8 cellular contexts compared by ENCODE assay signal in the genomic region with DNA sequence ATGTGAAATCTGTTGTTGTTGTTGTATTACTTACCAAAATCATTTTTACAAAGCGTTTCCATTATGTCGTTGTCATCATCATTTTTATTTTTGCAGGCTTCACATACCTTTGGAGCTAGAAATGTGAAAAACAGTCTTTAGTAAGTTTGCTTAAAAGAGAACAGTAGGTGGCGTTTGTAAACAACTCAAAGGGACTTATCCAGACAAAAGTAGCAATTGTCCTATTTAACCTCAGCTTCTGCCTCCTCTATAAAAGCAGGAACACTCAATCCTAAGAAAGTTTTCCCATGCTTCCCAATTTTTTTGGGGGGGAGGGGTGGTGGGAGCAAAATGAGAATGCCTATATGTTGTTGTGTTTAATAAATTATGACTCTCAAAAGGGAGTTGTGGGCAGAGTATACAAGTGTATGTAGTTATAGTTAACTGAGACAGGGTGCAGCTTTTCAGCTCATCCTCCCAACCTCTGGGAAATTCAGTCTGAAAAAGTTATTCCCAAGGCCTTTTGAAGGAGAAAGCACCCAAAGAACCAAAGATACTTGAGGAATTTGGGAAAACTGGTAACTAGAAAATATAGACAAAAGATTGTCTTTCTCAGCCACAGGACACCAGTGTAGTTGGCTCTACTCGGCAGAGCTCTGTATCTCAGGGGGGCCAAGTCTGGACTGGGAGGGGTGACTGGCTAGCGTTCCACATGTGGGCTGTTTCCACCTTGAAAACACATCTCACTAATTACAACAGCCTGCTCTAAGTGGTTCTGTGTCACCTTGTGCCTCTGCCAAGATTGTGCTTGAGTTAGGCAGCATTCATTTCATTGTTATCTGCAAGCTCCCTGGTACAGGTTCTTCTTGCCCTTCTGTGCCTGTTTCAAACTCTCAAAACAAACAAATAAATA. TPM values are rescaled to one million over a fixed set of nuclear protein-coding genes. Genes with fewer than 3 reads are reported as not detected.
DNase-seq lines count a peak whose midpoint lies in the region; ATAC-seq and TF ChIP-seq lines count a peak whose summit lies in the region.

No MANE protein-coding gene starts in this region.

- TF ChIP-seq POLR2A in right lobe of liver (IDR thresholded peaks at IDR 0.05), result no peak

- DNase-seq in Caki2 (ENCODE audit: low read depth) (peak; percentile 36), amniotic epithelial cell (ENCODE audit: low read depth) (peak; percentile 19), right lobe of liver (no peak), DMS79 (lab: John Stamatoyannopoulos, UW) (no peak), middle frontal gyrus (ENCODE audit: extremely low spot score, low spot score) (no peak), NCI-H146 treated with DMSO at 0.1 percent for 48 hours (lab: John Stamatoyannopoulos, UW; ENCODE audit: unreplicated experiment) (no peak)
- DNase-seq in stimulated activated CD8-positive, alpha-beta memory T cell treated with anti-CD3 and anti-CD28 coated beads, Interleukin-4, amount 100 ng/mL, for 48 hours, result no peak

- H3K9ac ChIP-seq in HUES64 (ENCODE audit: low read depth, low read length), result peak overlapping the region; percentile 95; the same call in 1 of the 2 replicates

- peak; percentile 66 to 75 (median 70) for ATAC-seq in right lobe of liver

- intact Hi-C loops in right lobe of liver (cut with DNase I), result no loop called here

- WGBS in HUES64, result 4% methylated on average over 3 of the region's 5 CpGs
- under 1% methylated on average over 4 of the region's 5 CpGs for WGBS in right lobe of liver (ENCODE audit: insufficient coverage, low coverage, low lambda C conversion rate, missing lambda C conversion rate)

- H3K4me1 ChIP-seq in HUES64 (ENCODE audit: insufficient read depth, low read length), result peaks cover 40% of the 10 kb centered on the region
- H3K4me1 ChIP-seq in right lobe of liver, result peaks cover 0 to 12% (median 0%) of the 10 kb centered on the region in 4 donors

- peak; percentile 35 to 52 (median 52) for TF ChIP-seq CTCF in right lobe of liver (IDR thresholded peaks at IDR 0.05)

- H3K27me3 ChIP-seq in HUES64 (ENCODE audit: insufficient read depth, low read length), result peaks cover 3% of the 10 kb centered on the region; the same call in 1 of the 2 replicates
- peaks cover 12 to 39% of the 10 kb centered on the region in 2 donors for H3K27me3 ChIP-seq in right lobe of liver

- H3K36me3 ChIP-seq in HUES64 (ENCODE audit: insufficient read depth, low read length), result peaks cover 50% of the 10 kb centered on the region
- H3K36me3 ChIP-seq in right lobe of liver, result no peaks in the 10 kb centered on the region

- H3K27ac ChIP-seq in HUES64 (ENCODE audit: low read depth, low read length) (peak overlapping the region; percentile 57; the same call in 1 of the 2 replicates), right lobe of liver (no peak overlapping the region)

- H3K9me3 ChIP-seq in HUES64 (ENCODE audit: insufficient read depth, low read depth, low read length) (no peaks in the 10 kb centered on the region), right lobe of liver (no peaks in the 10 kb centered on the region)

- H3K4me3 ChIP-seq in HUES64 (ENCODE audit: low read length) (peak overlapping the region; percentile 80), right lobe of liver (no peak overlapping the region)

- in situ Hi-C loops in Caki2 (cut with HindIII; ENCODE audit: low pct_unique_long_range_greater_than_20kb, low sequenced_read_pairs), result no loop called here

RNA-seq across cellular contexts. Expression of gene SFRP2, which starts 2.8 kb away (rescaled TPM):
- total RNA-seq in Caki2 (2014; rRNA removed; shearing (Covaris generic); ENCODE audit: low replicate concordance), result not detected in 2 replicates
- 287 TPM for polyA plus RNA-seq in HUES64 (2013, experiment 1 of 2)
- polyA plus RNA-seq in HUES64 (2013, experiment 2 of 2), result 333 TPM
- total RNA-seq in right lobe of liver, result not detected

RNA-seq across cellular contexts. Expression of gene RNF175, which starts 26.3 kb away (rescaled TPM):
- total RNA-seq in Caki2 (2014; rRNA removed; shearing (Covaris generic); ENCODE audit: low replicate concordance), result not detected in 2 replicates
- 5.9 TPM for polyA plus RNA-seq in HUES64 (2013, experiment 1 of 2)
- polyA plus RNA-seq in HUES64 (2013, experiment 2 of 2), result 10.3 TPM
- total RNA-seq in right lobe of liver, result under 1 TPM in 1 of 6 experiments, not detected in 5; 0.20 TPM

Comparison
In these comparisons a context has a peak if more than half of its experiments do, and no peak if none do; other contexts are left out.
1. DNase-seq: peak in Caki2 (single experiment) and amniotic epithelial cell (single experiment); none in right lobe of liver (0 of 3), DMS79 (single experiment), middle frontal gyrus (single experiment), stimulated activated CD8-positive, alpha-beta memory T cell treated with anti-CD3 and anti-CD28 coated beads, Interleukin-4, amount 100 ng/mL, for 48 hours (single experiment) and NCI-H146 treated with DMSO at 0.1 percent for 48 hours (single experiment).